In genomic region chr16:10940501-10941079, GRCh38 we compare ENCODE assay signal across 8 cellular contexts. TPM values are rescaled to one million over a fixed set of nuclear protein-coding genes. Genes with fewer than 3 reads are reported as not detected.
DNase-seq lines count a peak whose midpoint lies in the region; ATAC-seq and TF ChIP-seq lines count a peak whose summit lies in the region.

No MANE protein-coding gene starts in this region.

- no peaks in the 10 kb centered on the region for H3K9me3 Mint-ChIP-seq in T-helper 1 cell treated with Interleukin-12 subunit alpha and Interleukin-12 subunit beta and Interleukin-4 antibody, amounts not matched to agents 30 μg/mL and 1 μg/mL, for 36 hours
- no peaks in the 10 kb centered on the region for H3K9me3 Mint-ChIP-seq in activated naive CD8-positive, alpha-beta T cell treated with anti-CD3 and anti-CD28 coated beads for 36 hours

- TF ChIP-seq CTCF in stomach (IDR thresholded peaks at IDR 0.05) (no peak), GM10248 (IDR thresholded peaks at IDR 0.05; ENCODE audit: control extremely low read depth, extremely low read depth, low read depth, missing control alignments) (no peak)

- POLR2A ChIA-PET in GM10248 (lab: Yijun Ruan, JAX) = interaction anchor here (1.1 to 1.2 kb wide), 2 partner anchors 10 to 196 kb away, joined by 3 read pairs; no protein-coding TSS in a partner anchor

- H3K27me3 ChIP-seq in stomach = no peaks in the 10 kb centered on the region

- intact Hi-C loops in stomach (cut with DNase I; ENCODE audit: low total_unique reads) = no loop called here

- no peak for DNase-seq in T-helper 1 cell
- no peak for DNase-seq in activated naive CD8-positive, alpha-beta T cell treated with anti-CD3 and anti-CD28 coated beads for 36 hours
- DNase-seq in iris pigment epithelial cell (ENCODE audit: low read depth) = peak; percentile 58
- DNase-seq in stomach = no peak
- no peak for DNase-seq in GM10248 (ENCODE audit: extremely low spot score)
- DNase-seq in glomerular visceral epithelial cell (ENCODE audit: extremely low spot score) = no peak

- CTCF ChIA-PET in GM10248 (lab: Yijun Ruan, JAX) = interaction anchor here (0.9 to 2.1 kb wide), 5 partner anchors 9 to 25 kb away, joined by 3 to 11 read pairs (median 5); no protein-coding TSS in a partner anchor

- H3K9me3 ChIP-seq in stomach = no peaks in the 10 kb centered on the region

- TF ChIP-seq EP300 in stomach (IDR thresholded peaks at IDR 0.05) = no peak

- no peak for TF ChIP-seq POLR2A in stomach (IDR thresholded peaks at IDR 0.05)

- peaks cover 74% of the 10 kb centered on the region for H3K4me1 Mint-ChIP-seq in T-helper 1 cell treated with Interleukin-12 subunit alpha and Interleukin-12 subunit beta and Interleukin-4 antibody, amounts not matched to agents 30 μg/mL and 1 μg/mL, for 36 hours (ENCODE audit: low read depth)
- peaks cover 64% of the 10 kb centered on the region for H3K4me1 Mint-ChIP-seq in activated naive CD8-positive, alpha-beta T cell treated with anti-CD3 and anti-CD28 coated beads for 36 hours

- H3K4me1 ChIP-seq in stomach = peaks cover 81 to 86% (median 83%) of the 10 kb centered on the region in 4 donors

- no peak for ATAC-seq in GM21737 (IDR thresholded peaks at IDR 0.05; ENCODE audit: unreplicated experiment)

- WGBS in stomach, 5 donors = 8 to 17% (median 15%) methylated on average over 8 of the region's 8 CpGs

- peak overlapping the region in 4 of 5 donors; percentile 66 to 92 (median 88) for H3K27ac ChIP-seq in stomach

- H3K27me3 Mint-ChIP-seq in T-helper 1 cell treated with Interleukin-12 subunit alpha and Interleukin-12 subunit beta and Interleukin-4 antibody, amounts not matched to agents 30 μg/mL and 1 μg/mL, for 36 hours (ENCODE audit: low read depth) = no peaks in the 10 kb centered on the region
- H3K27me3 Mint-ChIP-seq in activated naive CD8-positive, alpha-beta T cell treated with anti-CD3 and anti-CD28 coated beads for 36 hours = no peaks in the 10 kb centered on the region

- H3K4me3 ChIP-seq in stomach = peak overlapping the region; percentile 83 to 95 (median 88)

- peaks cover 19% of the 10 kb centered on the region for H3K36me3 Mint-ChIP-seq in T-helper 1 cell treated with Interleukin-12 subunit alpha and Interleukin-12 subunit beta and Interleukin-4 antibody, amounts not matched to agents 30 μg/mL and 1 μg/mL, for 36 hours (ENCODE audit: low read depth)
- peaks cover 24% of the 10 kb centered on the region for H3K36me3 Mint-ChIP-seq in activated naive CD8-positive, alpha-beta T cell treated with anti-CD3 and anti-CD28 coated beads for 36 hours

- peak overlapping the region; percentile 94 for H3K4me3 Mint-ChIP-seq in T-helper 1 cell treated with Interleukin-12 subunit alpha and Interleukin-12 subunit beta and Interleukin-4 antibody, amounts not matched to agents 30 μg/mL and 1 μg/mL, for 36 hours
- H3K4me3 Mint-ChIP-seq in activated naive CD8-positive, alpha-beta T cell treated with anti-CD3 and anti-CD28 coated beads for 36 hours = peak overlapping the region; percentile 91

- peak overlapping the region; percentile 79 for H3K27ac Mint-ChIP-seq in T-helper 1 cell treated with Interleukin-12 subunit alpha and Interleukin-12 subunit beta and Interleukin-4 antibody, amounts not matched to agents 30 μg/mL and 1 μg/mL, for 36 hours
- peak overlapping the region; percentile 13 for H3K27ac Mint-ChIP-seq in activated naive CD8-positive, alpha-beta T cell treated with anti-CD3 and anti-CD28 coated beads for 36 hours

- no peaks in the 10 kb centered on the region for H3K36me3 ChIP-seq in stomach

RNA-seq across cellular contexts. Expression of gene DEXI, which starts 1.7 kb away (rescaled TPM):
- 10 to 100 TPM; 25.5 to 26.2 TPM for total RNA-seq in activated naive CD8-positive, alpha-beta T cell treated with anti-CD3 and anti-CD28 coated beads for 36 hours
- 10 to 100 TPM; 16.5 to 97.9 (median 20.4) TPM for total RNA-seq in stomach
- polyA plus RNA-seq in stomach = 10 to 100 TPM; 23.7 to 42.8 (median 37.4) TPM

RNA-seq across cellular contexts. Expression of gene CLEC16A, which starts 3.8 kb away (rescaled TPM):
- 10 to 100 TPM; 20.4 to 21.3 TPM for total RNA-seq in activated naive CD8-positive, alpha-beta T cell treated with anti-CD3 and anti-CD28 coated beads for 36 hours
- 100 to 1,000 TPM in 2 of 5 donors, 10 to 100 TPM in 3; 20.2 to 176 (median 66.5) TPM for total RNA-seq in stomach
- polyA plus RNA-seq in stomach = 1 to 10 TPM; 5.8 to 8.6 (median 6.7) TPM
